Comparison of ENCODE assay signal across 30 cellular contexts in the genomic region with DNA sequence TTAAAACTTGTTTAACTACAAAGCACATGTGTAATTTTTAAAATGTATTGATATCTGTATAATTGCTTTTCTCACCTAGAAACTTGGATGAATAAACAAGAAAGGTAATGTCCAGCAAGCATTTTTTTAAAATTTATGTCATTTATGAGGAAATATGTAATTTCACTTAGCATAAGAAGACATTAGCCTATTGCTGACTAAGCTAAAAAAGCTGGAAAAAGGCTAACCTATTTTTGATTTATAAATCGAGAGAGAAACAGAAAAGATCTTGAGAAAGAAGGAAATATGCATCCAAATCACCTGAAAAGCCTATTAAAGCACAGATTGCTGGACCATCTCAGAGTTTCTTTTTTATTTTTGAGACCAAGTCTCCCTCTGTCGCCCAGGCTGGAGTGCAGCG.
"Had no signal": no experiment of that assay in that cellular context is flagged by ENCODE, and none has a peak within 500 bp of the region (broad histone marks: within the 10 kb centered on the region; RNA-seq: fewer than 3 reads in every experiment).

No MANE protein-coding gene starts in this region.

- DNase-seq: naive thymus-derived CD8-positive, alpha-beta T cell; nephron progenitor cell; nucleus accumbens; ovary; posterior cingulate gyrus; psoas muscle; right cardiac atrium; stimulated activated CD4-positive, alpha-beta T cell treated with anti-CD3 and anti-CD28 coated beads, Interleukin-12 subunit alpha, Interleukin-12 subunit beta, amount 100 ng/mL, for 4 hours; stimulated activated CD4-positive, alpha-beta T cell treated with anti-CD3 and anti-CD28 coated beads, Interleukin-1b, Interleukin-23, amount 100 ng/mL, for 48 hours; stimulated activated CD4-positive, alpha-beta T cell treated with anti-CD3 and anti-CD28 coated beads, Interleukin-4, amount 100 ng/mL, for 1 hour; stimulated activated CD4-positive, alpha-beta T cell treated with anti-CD3 and anti-CD28 coated beads, Interleukin-4, amount 100 ng/mL, for 4 hours; stimulated activated CD8-positive, alpha-beta memory T cell treated with anti-CD3 and anti-CD28 coated beads, Interleukin-4, amount 100 ng/mL, for 48 hours; stimulated activated naive CD4-positive, alpha-beta T cell; stimulated activated naive CD8-positive, alpha-beta T cell treated with anti-CD3 and anti-CD28 coated beads, Interleukin-15, amount 100 ng/mL, for 72 hours; stimulated activated naive CD8-positive, alpha-beta T cell treated with anti-CD3 and anti-CD28 coated beads, Interleukin-15, Interleukin-2, amounts not matched to agents 100 U/mL and 50 U/mL, for 24 hours; substantia nigra; testis; tibial artery; transverse colon; upper lobe of right lung; uterus had no signal

- H3K4me3 ChIP-seq: ovary, psoas muscle, skin epidermis, smooth muscle cell, spleen, suprapubic skin, testis, tibial artery, transverse colon, upper lobe of right lung, uterus had no signal

- H3K9me3 ChIP-seq: neutrophil, ovary, psoas muscle, suprapubic skin, testis, tibial artery, transverse colon, upper lobe of right lung, uterus had no signal

- H3K36me3 ChIP-seq: neutrophil, ovary, spleen, suprapubic skin, tibial artery, transverse colon, upper lobe of right lung, uterus had no signal

- ATAC-seq: naive thymus-derived CD8-positive, alpha-beta T cell; natural killer cell treated with Interleukin-12 subunit alpha and Interleukin-12 subunit beta and Interleukin-15 and Interleukin-18, amount 100 ng/mL, for 72 hours; psoas muscle; right cardiac atrium; sciatic nerve; stimulated activated memory B cell treated with anti-CD40 and anti-IgM and Interleukin-4, amounts not matched to agents 10 μg/mL and 1 μg/mL and 100 μg/mL, for 72 hours; stimulated activated naive CD8-positive, alpha-beta T cell treated with anti-CD3 and anti-CD28 coated beads, Interleukin-15, amount 100 ng/mL, for 72 hours; stimulated activated naive CD8-positive, alpha-beta T cell treated with anti-CD3 and anti-CD28 coated beads, Interleukin-15, Interleukin-2, amounts not matched to agents 100 U/mL and 50 U/mL, for 24 hours; upper lobe of right lung had no signal

- H3K9ac ChIP-seq: parathyroid adenoma had no signal

- H3K79me2 ChIP-seq: parathyroid adenoma had no signal

- H2AFZ ChIP-seq: parathyroid adenoma had no signal

- H3K27ac ChIP-seq: neutrophil, ovary, parathyroid adenoma, psoas muscle, skin epidermis, spleen, suprapubic skin, testis, tibial artery, transverse colon, upper lobe of right lung, uterus had no signal

- H3K27me3 ChIP-seq: neutrophil, ovary, spleen, suprapubic skin, testis, tibial artery, transverse colon, upper lobe of right lung, uterus had no signal

- H3K4me1 ChIP-seq: parathyroid adenoma, psoas muscle, spleen, suprapubic skin, testis, tibial artery, transverse colon, upper lobe of right lung, uterus had no signal

- H3K4me2 ChIP-seq: smooth muscle cell had no signal
